ENCODE assay signal across 7 cellular contexts in the genomic region with DNA sequence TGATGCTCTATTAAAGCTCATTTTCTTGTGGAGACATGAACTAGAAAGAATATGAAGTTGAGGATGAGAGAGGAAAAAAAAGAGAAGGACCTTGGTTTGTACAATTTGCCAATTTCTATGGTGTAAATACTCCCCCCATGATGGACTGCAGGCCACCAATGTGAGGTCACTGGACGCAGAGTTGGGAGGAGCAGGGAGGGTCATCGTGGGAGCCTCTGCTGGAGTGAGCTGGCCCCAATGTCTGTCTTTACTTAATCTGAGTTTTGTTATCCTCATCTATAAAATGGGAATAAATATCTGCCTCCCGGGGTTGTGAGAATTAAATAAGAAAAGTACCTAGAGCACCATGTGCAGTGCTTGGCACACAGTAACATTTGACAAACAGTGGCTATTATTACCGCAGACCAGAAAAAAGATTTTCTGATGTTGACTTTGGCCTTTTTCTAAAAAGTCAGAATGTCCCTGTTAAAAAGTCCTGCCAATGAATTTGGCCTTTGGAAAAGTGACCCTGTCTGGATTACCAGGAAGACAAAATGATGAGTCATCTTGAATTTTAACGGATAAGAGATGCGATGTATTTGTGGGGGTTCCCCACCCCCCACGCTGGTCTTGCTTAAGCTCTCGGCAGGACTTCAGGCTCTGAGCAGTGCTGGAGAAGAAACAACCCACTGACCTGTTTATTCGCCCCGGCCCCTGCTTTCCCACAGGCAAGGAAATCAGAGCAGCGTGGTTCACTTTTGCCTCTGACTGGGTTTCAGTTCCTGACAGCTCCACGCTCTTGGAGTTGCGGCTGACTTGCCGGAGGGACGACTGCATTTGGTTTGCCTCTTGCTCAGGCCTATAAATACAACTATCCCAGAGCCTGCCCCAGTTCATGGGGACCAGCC. TPM values are rescaled to one million over a fixed set of nuclear protein-coding genes. Genes with fewer than 3 reads are reported as not detected.
A peak's percentile ranks its signal among the peaks of the same experiment; 100 is the strongest.
DNase-seq lines count a peak whose midpoint lies in the region; ATAC-seq and TF ChIP-seq lines count a peak whose summit lies in the region.

No MANE protein-coding gene starts in this region.

- WGBS in upper lobe of left lung, 2 donors: 56 to 59% methylated on average over 15 of the region's 15 CpGs

- peak overlapping the region in 2 of 4 donors; percentile 23 to 51 for H3K27ac ChIP-seq in upper lobe of left lung

- H3K27ac Mint-ChIP-seq in effector memory CD8-positive, alpha-beta T cell: peak overlapping the region; percentile 38 to 85
- peak overlapping the region in 1 of 2 donors; percentile 29 for H3K27ac Mint-ChIP-seq in activated naive CD4-positive, alpha-beta T cell treated with anti-CD3 and anti-CD28 coated beads, Interleukin-2, amount 50 U/mL, for 72 hours

- no peaks in the 10 kb centered on the region for H3K27me3 Mint-ChIP-seq in effector memory CD8-positive, alpha-beta T cell

- H3K27me3 ChIP-seq in upper lobe of left lung: no peaks in the 10 kb centered on the region

- peaks cover 6% of the 10 kb centered on the region for H3K36me3 Mint-ChIP-seq in effector memory CD8-positive, alpha-beta T cell (ENCODE audit: insufficient read depth)
- H3K36me3 Mint-ChIP-seq in activated naive CD4-positive, alpha-beta T cell treated with anti-CD3 and anti-CD28 coated beads, Interleukin-2, amount 50 U/mL, for 72 hours: no peaks in the 10 kb centered on the region

- no peak for TF ChIP-seq POLR2A in upper lobe of left lung (IDR thresholded peaks at IDR 0.05)

- DNase-seq in NOMO-1 treated with DMSO at 0.1 percent for 48 hours (lab: John Stamatoyannopoulos, UW; ENCODE audit: unreplicated experiment) (peak; percentile 49), medulla oblongata (ENCODE audit: extremely low spot score) (peak; percentile 38), upper lobe of left lung (peak in 1 of 2 donors; percentile 39)
- DNase-seq in effector memory CD8-positive, alpha-beta T cell: no peak
- DNase-seq in activated naive CD4-positive, alpha-beta T cell treated with anti-CD3 and anti-CD28 coated beads, Interleukin-2, amount 50 U/mL, for 72 hours (ENCODE audit: low spot score in 2 of 2): no peak

- no peak overlapping the region for H3K4me3 ChIP-seq in upper lobe of left lung

- peaks cover 0 to 16% (median 4%) of the 10 kb centered on the region in 4 donors for H3K4me1 ChIP-seq in upper lobe of left lung

- TF ChIP-seq EP300 in upper lobe of left lung (IDR thresholded peaks at IDR 0.05): no peak

- no peak overlapping the region for H3K4me3 Mint-ChIP-seq in effector memory CD8-positive, alpha-beta T cell

- no peaks in the 10 kb centered on the region for H3K9me3 Mint-ChIP-seq in effector memory CD8-positive, alpha-beta T cell
- no peaks in the 10 kb centered on the region for H3K9me3 Mint-ChIP-seq in activated naive CD4-positive, alpha-beta T cell treated with anti-CD3 and anti-CD28 coated beads, Interleukin-2, amount 50 U/mL, for 72 hours

- peaks cover 9 to 18% of the 10 kb centered on the region in 2 donors for H3K4me1 Mint-ChIP-seq in effector memory CD8-positive, alpha-beta T cell (ENCODE audit: low read depth in 2 of 2)

- H3K9me3 ChIP-seq in upper lobe of left lung: no peaks in the 10 kb centered on the region

- no peak for TF ChIP-seq CTCF in upper lobe of left lung (IDR thresholded peaks at IDR 0.05)

- ATAC-seq in effector memory CD8-positive, alpha-beta T cell (replicated peaks): no peak
- peak; percentile 6 to 57 for ATAC-seq in upper lobe of left lung (ENCODE audit: low FRiP score in 2 of 2)
- ATAC-seq in HG02973 (IDR thresholded peaks at IDR 0.05; ENCODE audit: unreplicated experiment): no peak
- no peak for ATAC-seq in HG03342 (IDR thresholded peaks at IDR 0.05; ENCODE audit: unreplicated experiment)
- no peak for ATAC-seq in activated naive CD4-positive, alpha-beta T cell treated with anti-CD3 and anti-CD28 coated beads, Interleukin-2, amount 50 U/mL, for 72 hours

- no peaks in the 10 kb centered on the region for H3K36me3 ChIP-seq in upper lobe of left lung

RNA-seq across cellular contexts. Expression of gene FOSL2, which starts 50.3 kb away (rescaled TPM):
- total RNA-seq in upper lobe of left lung: 100 to 1,000 TPM in 3 of 6 donors, 10 to 100 TPM in 3; 71.0 to 137 (median 91.0) TPM
- total RNA-seq in activated naive CD4-positive, alpha-beta T cell treated with anti-CD3 and anti-CD28 coated beads, Interleukin-2, amount 50 U/mL, for 72 hours: 100 to 1,000 TPM in 1 of 2 donors, 10 to 100 TPM in 1; 99.3 to 153 TPM

Comparison
In these comparisons a context has a peak if more than half of its experiments do, and no peak if none do; other contexts are left out.
1. DNase-seq: peak in NOMO-1 treated with DMSO at 0.1 percent for 48 hours (single experiment) and medulla oblongata (single experiment); none in effector memory CD8-positive, alpha-beta T cell (0 of 3) and activated naive CD4-positive, alpha-beta T cell treated with anti-CD3 and anti-CD28 coated beads, Interleukin-2, amount 50 U/mL, for 72 hours (0 of 2).
2. ATAC-seq: peak in upper lobe of left lung (2 of 2); none in effector memory CD8-positive, alpha-beta T cell (single experiment), HG02973 (single experiment), HG03342 (single experiment) and activated naive CD4-positive, alpha-beta T cell treated with anti-CD3 and anti-CD28 coated beads, Interleukin-2, amount 50 U/mL, for 72 hours (0 of 2).